In the genomic region with DNA sequence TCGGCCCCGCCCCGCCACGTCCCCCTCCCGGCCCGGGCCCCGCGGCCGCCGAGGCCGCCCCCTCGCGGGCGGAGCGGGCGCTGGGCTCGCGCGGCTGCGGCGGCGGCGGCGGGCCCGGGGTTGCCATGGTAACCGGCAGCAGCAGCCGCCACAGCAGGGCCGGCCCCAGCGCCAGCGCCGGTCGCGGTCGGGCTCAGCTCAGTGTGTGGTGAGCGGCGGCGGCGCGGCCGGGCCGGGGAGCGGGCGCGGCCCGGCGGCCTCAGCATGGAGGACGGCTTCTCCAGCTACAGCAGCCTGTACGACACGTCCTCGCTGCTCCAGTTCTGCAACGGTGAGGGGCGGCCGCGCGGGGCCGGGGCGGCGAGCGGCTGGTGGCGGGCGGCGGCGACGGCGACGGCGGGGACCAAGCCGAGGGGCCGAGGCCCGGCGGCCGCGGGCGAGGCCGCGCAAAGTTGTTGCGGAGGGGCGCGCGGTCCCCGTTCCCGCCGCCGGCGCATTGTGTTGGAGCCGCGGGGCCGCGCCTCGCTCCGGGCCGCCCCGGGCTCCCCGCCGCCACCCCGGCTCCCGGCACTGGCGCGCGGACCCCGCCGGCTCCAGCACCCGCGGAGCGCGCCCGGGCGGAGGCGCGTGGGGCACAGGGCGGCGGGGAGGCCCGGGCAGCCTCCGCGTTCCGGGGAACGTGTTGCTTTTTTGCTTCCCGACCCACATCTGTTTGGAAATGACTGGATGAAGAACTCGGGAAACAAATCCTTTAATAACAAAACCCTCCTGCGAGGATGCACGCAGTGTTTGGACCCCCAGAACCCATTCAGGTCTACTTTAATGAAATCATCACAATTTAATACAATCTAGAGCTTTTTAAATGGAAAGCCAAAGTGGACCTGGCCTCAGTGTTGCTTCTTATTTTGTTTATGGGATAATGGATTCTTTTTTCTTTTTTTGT, we compare ENCODE assay signal across 8 cellular contexts. TPM values are rescaled to one million over a fixed set of nuclear protein-coding genes. Genes with fewer than 3 reads are reported as not detected.
DNase-seq lines count a peak whose midpoint lies in the region; ATAC-seq, FAIRE-seq and TF ChIP-seq lines count a peak whose summit lies in the region.

A gene with protein sequence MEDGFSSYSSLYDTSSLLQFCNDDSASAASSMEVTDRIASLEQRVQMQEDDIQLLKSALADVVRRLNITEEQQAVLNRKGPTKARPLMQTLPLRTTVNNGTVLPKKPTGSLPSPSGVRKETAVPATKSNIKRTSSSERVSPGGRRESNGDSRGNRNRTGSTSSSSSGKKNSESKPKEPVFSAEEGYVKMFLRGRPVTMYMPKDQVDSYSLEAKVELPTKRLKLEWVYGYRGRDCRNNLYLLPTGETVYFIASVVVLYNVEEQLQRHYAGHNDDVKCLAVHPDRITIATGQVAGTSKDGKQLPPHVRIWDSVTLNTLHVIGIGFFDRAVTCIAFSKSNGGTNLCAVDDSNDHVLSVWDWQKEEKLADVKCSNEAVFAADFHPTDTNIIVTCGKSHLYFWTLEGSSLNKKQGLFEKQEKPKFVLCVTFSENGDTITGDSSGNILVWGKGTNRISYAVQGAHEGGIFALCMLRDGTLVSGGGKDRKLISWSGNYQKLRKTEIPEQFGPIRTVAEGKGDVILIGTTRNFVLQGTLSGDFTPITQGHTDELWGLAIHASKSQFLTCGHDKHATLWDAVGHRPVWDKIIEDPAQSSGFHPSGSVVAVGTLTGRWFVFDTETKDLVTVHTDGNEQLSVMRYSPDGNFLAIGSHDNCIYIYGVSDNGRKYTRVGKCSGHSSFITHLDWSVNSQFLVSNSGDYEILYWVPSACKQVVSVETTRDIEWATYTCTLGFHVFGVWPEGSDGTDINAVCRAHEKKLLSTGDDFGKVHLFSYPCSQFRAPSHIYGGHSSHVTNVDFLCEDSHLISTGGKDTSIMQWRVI (plus strand): TSS at position 201 of the 943 bp plus-strand sequence. CDS start 64 bp downstream, at position 265.

- TF ChIP-seq CTCF in HepG2 (CRISPR knock-in tag; IDR thresholded peaks at IDR 0.05): no peak; the same call in 1 of the 2 replicates

- no peaks in the 10 kb centered on the region for H4K20me1 ChIP-seq in HepG2 (ENCODE audit: insufficient read depth, low read length)

- peak within 1 kb of the TSS; percentile 0 for H3K27ac Mint-ChIP-seq in activated CD4-positive, alpha-beta memory T cell treated with anti-CD3 and anti-CD28 coated beads for 36 hours

- no peaks in the 10 kb centered on the region for H3K36me3 ChIP-seq in HepG2 (replicated peaks in 1 of 2; ENCODE audit: control insufficient read depth in 1 of 2, insufficient read depth in 2 of 2, low read length in 2 of 2)

- no peak for TF ChIP-seq POLR2A in HepG2 (IDR thresholded peaks at IDR 0.05; ENCODE audit: insufficient read depth in 1 of 2, low read depth in 2 of 2, low read length in 2 of 2)

- FAIRE-seq in HepG2 (lab: Jason Lieb, UNC): no peak

- CTCF ChIA-PET in activated CD4-positive, alpha-beta memory T cell treated with anti-CD3 and anti-CD28 coated beads for 36 hours (lab: Charles Lee): interaction anchor here (0.6 to 1.0 kb wide), 2 partner anchors 63 to 102 kb away, joined by 3 to 5 read pairs; no protein-coding TSS in a partner anchor
- CTCF ChIA-PET in HepG2 (lab: Yijun Ruan, JAX; ENCODE audit: low intra/inter-chr PET ratio, low total read pairs): interaction anchor here (2.4 kb wide), 1 partner anchor 63 kb away, joined by 12 read pairs; no protein-coding TSS in a partner anchor

- peaks cover 34% of the 10 kb centered on the region for H3K4me1 ChIP-seq in HepG2 (ENCODE audit: insufficient read depth, low read length)

- peak; percentile 25; the same call in 1 of the 2 replicates for TF ChIP-seq RAD21 in HepG2 (CRISPR knock-in tag; IDR thresholded peaks at IDR 0.05)

- peaks cover 14% of the 10 kb centered on the region for H3K27me3 Mint-ChIP-seq in activated CD4-positive, alpha-beta memory T cell treated with anti-CD3 and anti-CD28 coated beads for 36 hours

- H3K9ac ChIP-seq in HepG2 (ENCODE audit: insufficient read depth, low read depth, low read length): no peak within 1 kb of the TSS; the same call in 1 of the 2 replicates

- DNase-seq in SIG-M5 treated with dmso at 0.1 percent for 504 hours (lab: John Stamatoyannopoulos, UW; ENCODE audit: unreplicated experiment): peak; percentile 55
- no peak for DNase-seq in SIG-M5 (lab: John Stamatoyannopoulos, UW)
- peak; percentile 90 for DNase-seq in NCI-H2227 (lab: John Stamatoyannopoulos, UW; ENCODE audit: unreplicated experiment)
- peak; percentile 80 for DNase-seq in activated CD4-positive, alpha-beta memory T cell treated with anti-CD3 and anti-CD28 coated beads for 36 hours
- DNase-seq in dermis microvascular lymphatic vessel endothelial cell (ENCODE audit: low read depth in 2 of 2): peak; percentile 40 to 88
- DNase-seq in HepG2 (ENCODE audit: low spot score): peak; percentile 41
- peak; percentile 64 to 73 for DNase-seq in stimulated activated CD4-positive, alpha-beta T cell treated with anti-CD3 and anti-CD28 coated beads, Interleukin-2, amount 100 ng/mL, for 48 hours

- intact Hi-C loops in activated CD4-positive, alpha-beta memory T cell treated with anti-CD3 and anti-CD28 coated beads for 36 hours (cut with micrococcal nuclease): no loop called here
- intact Hi-C loops in HepG2 (cut with micrococcal nuclease; ENCODE audit: unreplicated experiment): no loop called here

- H3K4me2 ChIP-seq in HepG2 (ENCODE audit: low read depth, low read length): peak within 1 kb of the TSS; percentile 84

- H3K79me2 ChIP-seq in HepG2 (ENCODE audit: insufficient read depth, low read length): no peaks in the 10 kb centered on the region

- POLR2A ChIA-PET in activated CD4-positive, alpha-beta memory T cell treated with anti-CD3 and anti-CD28 coated beads for 36 hours (lab: Charles Lee): no interaction called here
- POLR2A ChIA-PET in HepG2 (lab: Yijun Ruan, JAX): no interaction called here

- no peak within 1 kb of the TSS for H3K27ac ChIP-seq in HepG2 (ENCODE audit: extremely low read length, insufficient read depth, low read length)

- H3K4me1 Mint-ChIP-seq in activated CD4-positive, alpha-beta memory T cell treated with anti-CD3 and anti-CD28 coated beads for 36 hours (ENCODE audit: low read depth): peaks cover 11% of the 10 kb centered on the region

- TF ChIP-seq EP300 in HepG2 (IDR thresholded peaks at IDR 0.05; ENCODE audit: low read depth in 2 of 2, low read length in 2 of 2) (no peak), HepG2 (CRISPR knock-in tag; IDR thresholded peaks at IDR 0.05; ENCODE audit: borderline replicate concordance) (no peak)

- peaks cover 2 to 37% of the 10 kb centered on the region in 2 experiments; a peak in 4 of 5 replicates for H3K27me3 ChIP-seq in HepG2 (ENCODE audit: control insufficient read depth in 1 of 2, insufficient read depth in 2 of 2, low read length in 2 of 2)

- 3% methylated on average over 10 of the region's 121 CpGs for WGBS in HepG2 (ENCODE audit: low lambda C conversion rate)

- H3K9me3 Mint-ChIP-seq in activated CD4-positive, alpha-beta memory T cell treated with anti-CD3 and anti-CD28 coated beads for 36 hours: no peaks in the 10 kb centered on the region

- peak; percentile 96 for ATAC-seq in HG02970 (IDR thresholded peaks at IDR 0.05; ENCODE audit: low FRiP score, unreplicated experiment)
- ATAC-seq in HepG2: peak; percentile 94

- H3K36me3 Mint-ChIP-seq in activated CD4-positive, alpha-beta memory T cell treated with anti-CD3 and anti-CD28 coated beads for 36 hours: no peaks in the 10 kb centered on the region

- H3K9me3 ChIP-seq in HepG2 (ENCODE audit: low read length): no peaks in the 10 kb centered on the region

- peak within 1 kb of the TSS; percentile 44 to 64 (median 62) for H3K4me3 ChIP-seq in HepG2 (replicated peaks in 1 of 3; ENCODE audit: insufficient read depth in 1 of 3, low read depth in 2 of 3, low read length in 3 of 3)

- BruUV-seq in HepG2 (replicated peaks; lab: Mats Ljungman, UMichigan): no TSS peak

- in situ Hi-C loops in HepG2 (cut with HindIII; ENCODE audit: extremely low pct_ligation_motif_present, low pct_unique_long_range_greater_than_20kb): no loop called here

- H3K4me3 Mint-ChIP-seq in activated CD4-positive, alpha-beta memory T cell treated with anti-CD3 and anti-CD28 coated beads for 36 hours: peak within 1 kb of the TSS; percentile 57

- no peak within 1 kb of the TSS for H2AFZ ChIP-seq in HepG2 (ENCODE audit: low read length)

TF ChIP-seq in HepG2, 621 proteins besides CTCF, POLR2A, EP300 and RAD21 (continues in another document):
- TF ChIP-seq ZNF333 (CRISPR knock-in tag; IDR thresholded peaks at IDR 0.05; ENCODE audit: borderline replicate concordance): no peak

RNA-seq across cellular contexts. Expression of the gene that starts here (rescaled TPM):
- 1 to 10 TPM; 1.5 to 1.9 TPM for total RNA-seq in activated CD4-positive, alpha-beta memory T cell treated with anti-CD3 and anti-CD28 coated beads for 36 hours
- 29.9 and 35.1 TPM in 2 replicates for total RNA-seq in dermis microvascular lymphatic vessel endothelial cell
- total RNA-seq in HepG2 (2016; rRNA removed; fragmentation: Illumina TruSeq; extraction: Trizol): 1.3 and 1.7 TPM in 2 replicates
- 2.3 and 2.6 TPM in 2 replicates for total RNA-seq in HepG2 (2016; cell fraction: cytosol; rRNA removed; fragmentation: Illumina TruSeq; extraction: Trizol; ENCODE audit: low read depth)
- 1.7 TPM in 2 replicates for total RNA-seq in HepG2 (2016; cell fraction: insoluble cytoplasmic fraction; rRNA removed; fragmentation: Illumina TruSeq; extraction: Trizol)
- total RNA-seq in HepG2 (2016; cell fraction: membrane; rRNA removed; fragmentation: Illumina TruSeq; extraction: Trizol): 1.5 and 1.9 TPM in 2 replicates
- total RNA-seq in HepG2 (2016; cell fraction: nucleus; rRNA removed; fragmentation: Illumina TruSeq; extraction: Trizol): 1.7 and 2.5 TPM in 2 replicates
- polyA plus RNA-seq in HepG2 (2011; rRNA removed): 0.25 and 0.59 TPM in 2 replicates
- polyA plus RNA-seq in HepG2 (2011; cell fraction: cytosol; rRNA removed): 0.18 and 0.24 TPM in 2 replicates
- 0.43 and 0.68 TPM in 2 replicates for polyA plus RNA-seq in HepG2 (2011; cell fraction: nucleus; rRNA removed)
- polyA plus RNA-seq in HepG2 (2012): 0.44 and 0.72 TPM in 2 replicates
- polyA plus RNA-seq in HepG2 (2016; cell fraction: cytosol; fragmentation: Illumina TruSeq; extraction: Trizol; ENCODE audit: low read depth): 1.4 and 2.2 TPM in 2 replicates
- polyA plus RNA-seq in HepG2 (2016; cell fraction: insoluble cytoplasmic fraction; fragmentation: Illumina TruSeq; extraction: Trizol; ENCODE audit: low read depth): 1.0 and 1.2 TPM in 2 replicates
- 1.9 and 2.0 TPM in 2 replicates for polyA plus RNA-seq in HepG2 (2016; cell fraction: membrane; fragmentation: Illumina TruSeq; extraction: Trizol; ENCODE audit: low read depth)
- 1.3 and 1.7 TPM in 2 replicates for polyA plus RNA-seq in HepG2 (2016; cell fraction: nucleus; fragmentation: Illumina TruSeq; extraction: Trizol; ENCODE audit: insufficient read depth, low read depth)
- 1.0 and 40.3 TPM in 2 replicates for polyA minus RNA-seq in HepG2 (2011; rRNA and poly(A)+ RNA removed; ENCODE audit: low replicate concordance)
- polyA minus RNA-seq in HepG2 (2011; cell fraction: cytosol; rRNA and poly(A)+ RNA removed): 0.44 and 0.49 TPM in 2 replicates
- polyA minus RNA-seq in HepG2 (2011; cell fraction: nucleus; rRNA and poly(A)+ RNA removed): 0.90 and 1.6 TPM in 2 replicates
